In the genomic region with DNA sequence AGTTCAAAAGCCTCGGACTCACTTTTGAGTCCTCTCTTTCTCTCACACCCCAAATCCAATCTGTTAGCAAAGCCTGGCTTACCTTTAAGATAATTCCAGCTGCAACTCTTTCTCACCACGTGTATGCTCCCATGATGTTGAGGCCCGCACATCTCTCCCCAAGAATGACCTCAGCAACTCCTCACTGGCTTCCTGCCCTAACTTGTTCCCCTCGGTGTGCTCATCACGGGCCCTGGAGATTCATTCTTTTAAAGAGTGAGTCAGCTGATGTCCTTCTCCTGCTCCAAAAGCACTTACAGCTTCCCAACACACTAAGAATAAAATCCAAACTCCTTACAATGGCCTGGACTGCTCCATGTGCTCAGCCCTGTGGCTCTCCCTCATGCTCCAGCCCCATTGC, we compare ENCODE assay signal across 31 cellular contexts.
DNase-seq lines count a peak whose midpoint lies in the region; ATAC-seq, FAIRE-seq and TF ChIP-seq lines count a peak whose summit lies in the region.
"Had no signal": no experiment of that assay in that cellular context is flagged by ENCODE, and none has a peak within 500 bp of the region (broad histone marks: within the 10 kb centered on the region; RNA-seq: fewer than 3 reads in every experiment).

No MANE protein-coding gene starts in this region.

- H3K36me3 Mint-ChIP-seq in activated CD4-positive, alpha-beta T cell treated with anti-CD3 and anti-CD28 coated beads, Interleukin-2, amount 10 ng/mL, durations not matched to agents 7 days and 5 days (ENCODE audit: low read depth): no peaks in the 10 kb centered on the region
- H3K36me3 Mint-ChIP-seq: CD14-positive monocyte; stimulated activated effector memory CD8-positive, alpha-beta T cell treated with anti-CD3 and anti-CD28 coated beads, Interleukin-12 subunit alpha, Interleukin-12 subunit beta, amount 100 ng/mL, for 72 hours; type B pancreatic cell had no signal

- CTCF ChIA-PET in activated CD4-positive, alpha-beta T cell treated with anti-CD3 and anti-CD28 coated beads, Interleukin-2, amount 10 ng/mL, durations not matched to agents 7 days and 5 days (lab: Charles Lee): no interaction called here

- no peak overlapping the region for H3K4me3 ChIP-seq in bronchial epithelial cell (ENCODE audit: low read depth, low read length)
- no peak overlapping the region for H3K4me3 ChIP-seq in skeletal muscle cell (ENCODE audit: low read depth, low read length)
- H3K4me3 ChIP-seq: body of pancreas, K562 had no signal

- H3K4me3 Mint-ChIP-seq in activated CD4-positive, alpha-beta T cell treated with anti-CD3 and anti-CD28 coated beads, Interleukin-2, amount 10 ng/mL, durations not matched to agents 7 days and 5 days: no peak overlapping the region
- H3K4me3 Mint-ChIP-seq: activated B cell treated with CpG ODN at 0.5 μM for 24 hours; CD14-positive monocyte; dendritic cell treated with granulocyte-macrophage colony-stimulating factor and Interleukin-4, amounts not matched to agents 40 ng/mL and 50 ng/mL, for 4 days; endodermal cell; stimulated activated effector memory CD8-positive, alpha-beta T cell treated with anti-CD3 and anti-CD28 coated beads, Interleukin-12 subunit alpha, Interleukin-12 subunit beta, amount 100 ng/mL, for 72 hours; type B pancreatic cell had no signal

- TF ChIP-seq CTCF in bronchial epithelial cell (IDR thresholded peaks at IDR 0.05; ENCODE audit: insufficient read depth, low read length, severe bottlenecking): no peak

- H3K36me3 ChIP-seq in bronchial epithelial cell (ENCODE audit: control insufficient read depth, insufficient read depth, low read length): no peaks in the 10 kb centered on the region

- no peaks in the 10 kb centered on the region for H3K4me1 Mint-ChIP-seq in activated CD4-positive, alpha-beta T cell treated with anti-CD3 and anti-CD28 coated beads, Interleukin-2, amount 10 ng/mL, durations not matched to agents 7 days and 5 days
- H3K4me1 Mint-ChIP-seq: activated B cell treated with CpG ODN at 0.5 μM for 24 hours; CD14-positive monocyte; endodermal cell; stimulated activated effector memory CD8-positive, alpha-beta T cell treated with anti-CD3 and anti-CD28 coated beads, Interleukin-12 subunit alpha, Interleukin-12 subunit beta, amount 100 ng/mL, for 72 hours had no signal

- no peak for ATAC-seq in HG03135 (IDR thresholded peaks at IDR 0.05; ENCODE audit: unreplicated experiment)
- ATAC-seq: body of pancreas; esophagus mucosa; K562; stimulated activated effector memory CD8-positive, alpha-beta T cell treated with anti-CD3 and anti-CD28 coated beads, Interleukin-12 subunit alpha, Interleukin-12 subunit beta, amount 100 ng/mL, for 72 hours had no signal

- DNase-seq in Daoy (ENCODE audit: low read depth) (peak; percentile 19), HT1080 (ENCODE audit: low read depth) (peak; percentile 39), bronchial epithelial cell (ENCODE audit: low read depth) (peak; percentile 62), skeletal muscle cell (ENCODE audit: low read depth) (peak; percentile 54), NCI-H1092 treated with DMSO at 0.1 percent for 48 hours (lab: John Stamatoyannopoulos, UW) (no peak), retina (no peak)
- no peak for DNase-seq in activated CD4-positive, alpha-beta T cell treated with anti-CD3 and anti-CD28 coated beads, Interleukin-2, amount 10 ng/mL, durations not matched to agents 7 days and 5 days
- DNase-seq: activated B cell treated with CpG ODN at 0.5 μM for 24 hours; activated CD4-positive, alpha-beta T cell treated with anti-CD3 and anti-CD28 coated beads, Interleukin-2, amount 50 U/mL, for 1 hour; activated T-cell treated with anti-CD3 and anti-CD28 coated beads, Interleukin-2, amount 50 U/mL, for 48 hours; body of pancreas; Caco-2; endodermal cell; foreskin melanocyte; MM.1S; NCI-H1417 treated with DMSO at 0.1 percent for 48 hours; NCI-H2029 treated with DMSO at 0.1 percent for 48 hours; NCI-H2227 treated with DMSO at 0.1 percent for 48 hours; NCI-H526 treated with DMSO at 0.1 percent for 48 hours; SIG-M5 had no signal

- H3K27me3 Mint-ChIP-seq in activated CD4-positive, alpha-beta T cell treated with anti-CD3 and anti-CD28 coated beads, Interleukin-2, amount 10 ng/mL, durations not matched to agents 7 days and 5 days: no peaks in the 10 kb centered on the region
- H3K27me3 Mint-ChIP-seq: activated B cell treated with CpG ODN at 0.5 μM for 24 hours; dendritic cell treated with granulocyte-macrophage colony-stimulating factor and Interleukin-4, amounts not matched to agents 40 ng/mL and 50 ng/mL, for 4 days had no signal

- no peak overlapping the region for H3K27ac Mint-ChIP-seq in activated CD4-positive, alpha-beta T cell treated with anti-CD3 and anti-CD28 coated beads, Interleukin-2, amount 10 ng/mL, durations not matched to agents 7 days and 5 days
- H3K27ac Mint-ChIP-seq: activated B cell treated with CpG ODN at 0.5 μM for 24 hours; CD14-positive monocyte; dendritic cell treated with granulocyte-macrophage colony-stimulating factor and Interleukin-4, amounts not matched to agents 40 ng/mL and 50 ng/mL, for 4 days; endodermal cell; progenitor cell of endocrine pancreas; stimulated activated effector memory CD8-positive, alpha-beta T cell treated with anti-CD3 and anti-CD28 coated beads, Interleukin-12 subunit alpha, Interleukin-12 subunit beta, amount 100 ng/mL, for 72 hours; type B pancreatic cell had no signal

- peaks cover 19% of the 10 kb centered on the region for H3K9me3 Mint-ChIP-seq in activated CD4-positive, alpha-beta T cell treated with anti-CD3 and anti-CD28 coated beads, Interleukin-2, amount 10 ng/mL, durations not matched to agents 7 days and 5 days

- H3K27me3 ChIP-seq in bronchial epithelial cell (ENCODE audit: control insufficient read depth, insufficient read depth, low read length): no peaks in the 10 kb centered on the region
- H3K27me3 ChIP-seq: body of pancreas had no signal

- POLR2A ChIA-PET in activated CD4-positive, alpha-beta T cell treated with anti-CD3 and anti-CD28 coated beads, Interleukin-2, amount 10 ng/mL, durations not matched to agents 7 days and 5 days (lab: Charles Lee): no interaction called here

- no peak for FAIRE-seq in bronchial epithelial cell (lab: Jason Lieb, UNC)
- FAIRE-seq: GM18507, GM19239, HTR-8/SVneo, K562 had no signal

Comparison
In these comparisons a context has a peak if more than half of its experiments do, and no peak if none do; other contexts are left out.
1. DNase-seq: peak in Daoy (single experiment), HT1080 (single experiment), bronchial epithelial cell (single experiment) and skeletal muscle cell (single experiment); none in NCI-H1092 treated with DMSO at 0.1 percent for 48 hours (single experiment), activated CD4-positive, alpha-beta T cell treated with anti-CD3 and anti-CD28 coated beads, Interleukin-2, amount 10 ng/mL, durations not matched to agents 7 days and 5 days (single experiment) and retina (single experiment).